In the genomic region with DNA sequence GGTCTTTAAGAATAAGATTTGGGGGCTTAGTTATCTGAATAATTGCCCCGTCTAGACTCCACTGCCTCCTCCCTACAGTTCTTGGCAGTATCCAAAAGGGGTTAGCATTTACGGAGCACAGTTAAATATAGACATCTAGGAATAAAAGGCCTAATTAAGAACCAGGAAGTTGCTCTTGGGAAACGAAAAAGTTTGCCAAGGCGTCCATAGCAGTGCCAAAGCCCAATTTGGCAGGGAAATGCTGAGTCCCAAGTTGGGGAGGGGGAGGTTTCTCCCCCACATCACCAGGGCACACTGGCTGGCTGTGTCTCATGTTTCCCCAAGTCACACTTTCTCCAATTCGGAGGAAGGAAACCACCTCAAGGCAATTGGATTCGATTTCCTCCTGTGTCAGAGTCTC, we compare ENCODE assay signal across 22 cellular contexts.
DNase-seq lines count a peak whose midpoint lies in the region; ATAC-seq, FAIRE-seq and TF ChIP-seq lines count a peak whose summit lies in the region.
"Had no signal": no experiment of that assay in that cellular context is flagged by ENCODE, and none has a peak within 500 bp of the region (broad histone marks: within the 10 kb centered on the region; RNA-seq: fewer than 3 reads in every experiment).

No MANE protein-coding gene starts in this region.

- no peaks in the 10 kb centered on the region for H3K79me1 ChIP-seq in H1 (ENCODE audit: low read depth, low read length)

- H3K9ac ChIP-seq in SK-N-SH (no peak overlapping the region), H1 (replicated peaks in 1 of 4; ENCODE audit: extremely low read depth in 1 of 4, low read depth in 3 of 4, low read length in 3 of 4) (no peak overlapping the region)
- H3K9ac ChIP-seq: parathyroid adenoma had no signal

- no peak for ATAC-seq in SK-N-SH treated with all-trans-retinoic acid at 6 μM for 48 hours
- ATAC-seq in HG02678 (IDR thresholded peaks at IDR 0.05; ENCODE audit: unreplicated experiment), result no peak
- ATAC-seq: activated CD4-positive, alpha-beta T cell treated with anti-CD3 and anti-CD28 coated beads for 36 hours; natural killer cell treated with Interleukin-12 subunit alpha and Interleukin-12 subunit beta and Interleukin-15 and Interleukin-18, amount 100 ng/mL, for 72 hours; sciatic nerve; stimulated activated naive CD8-positive, alpha-beta T cell treated with anti-CD3 and anti-CD28 coated beads, Interleukin-15, amount 100 ng/mL, for 72 hours; T-helper 17 cell had no signal

- TF ChIP-seq POLR2A in H1 (IDR thresholded peaks at IDR 0.05; ENCODE audit: control extremely low read depth in 1 of 2, low read depth in 2 of 2, low read length in 2 of 2), result no peak

- H4K91ac ChIP-seq in H1 (replicated peaks; ENCODE audit: insufficient read length, low read length), result no peak overlapping the region

- H2AK5ac ChIP-seq in H1 (ENCODE audit: low read depth, low read length), result no peak overlapping the region

- no peak for TF ChIP-seq RAD21 in SK-N-SH (IDR thresholded peaks at IDR 0.05; ENCODE audit: low read length)
- no peak for TF ChIP-seq RAD21 in H1 (IDR thresholded peaks at IDR 0.05 in 1 of 2, conservative IDR thresholded peaks at IDR 0.05 in 1 of 2; ENCODE audit: low read depth in 2 of 2, low read length in 2 of 2)

- no peak overlapping the region for H3K18ac ChIP-seq in H1 (ENCODE audit: extremely low read depth, low read length)

- no peak overlapping the region for H4K5ac ChIP-seq in H1 (ENCODE audit: insufficient read length, low read depth, low read length)

- no peak overlapping the region for H3K56ac ChIP-seq in H1 (replicated peaks; ENCODE audit: insufficient read length, low read depth, low read length)

- POLR2A ChIA-PET in SK-N-SH (lab: Yijun Ruan, JAX) (no interaction called here), H1 (lab: Charles Lee; ENCODE audit: partially characterized antibody) (no interaction called here)

- H3K9me3 ChIP-seq in SK-N-SH (no peaks in the 10 kb centered on the region), H1 (ENCODE audit: insufficient read depth in 2 of 2, low read depth in 1 of 2, low read length in 1 of 2) (no peaks in the 10 kb centered on the region)

- H4K8ac ChIP-seq in H1 (ENCODE audit: extremely low read depth, insufficient read depth, low read length), result no peak overlapping the region

- DNase-seq in SK-N-SH (no peak), H1 (ENCODE audit: low read depth in 1 of 2, low spot score in 2 of 2) (no peak), medulla oblongata (ENCODE audit: extremely low spot score) (peak; percentile 71), substantia nigra (lab: John Stamatoyannopoulos, UW) (peak in 30 of 49 donors; percentile 1 to 51 (median 12)), COLO829 (ENCODE audit: low spot score) (no peak), NCI-H2029 (lab: John Stamatoyannopoulos, UW) (no peak)
- DNase-seq: activated CD4-positive, alpha-beta T cell treated with anti-CD3 and anti-CD28 coated beads for 36 hours; activated effector memory CD4-positive, alpha-beta T cell treated with anti-CD3 and anti-CD28 coated beads, Interleukin-2, amount 50 U/mL, for 16 hours; CD4-positive, alpha-beta memory T cell; Kasumi-1; NCI-H187; NCI-H526; stimulated activated naive CD8-positive, alpha-beta T cell treated with anti-CD3 and anti-CD28 coated beads, Interleukin-15, amount 100 ng/mL, for 72 hours; T-helper 17 cell had no signal

- TF ChIP-seq EP300 in SK-N-SH (IDR thresholded peaks at IDR 0.05; ENCODE audit: borderline replicate concordance in 1 of 2, low read depth in 1 of 2, low read length in 1 of 2) (no peak), H1 (IDR thresholded peaks at IDR 0.05; ENCODE audit: borderline replicate concordance in 1 of 2, low read depth in 2 of 2, low read length in 2 of 2) (no peak)

- H2BK15ac ChIP-seq in H1 (ENCODE audit: low read length), result no peak overlapping the region

- H3K36me3 ChIP-seq in SK-N-SH (replicated peaks in 1 of 2; ENCODE audit: control insufficient read depth in 1 of 2, insufficient read depth in 2 of 2, low read length in 1 of 2), result no peaks in the 10 kb centered on the region
- no peaks in the 10 kb centered on the region for H3K36me3 ChIP-seq in H1 (ENCODE audit: control insufficient read depth in 2 of 4, insufficient read depth in 4 of 4, low read length in 3 of 4)
- H3K36me3 ChIP-seq: tibial nerve had no signal

- no peaks in the 10 kb centered on the region for H3K4me1 ChIP-seq in SK-N-SH (ENCODE audit: control insufficient read depth in 1 of 2, insufficient read depth in 2 of 2, low read depth in 1 of 2, low read length in 1 of 2)
- no peaks in the 10 kb centered on the region for H3K4me1 ChIP-seq in H1 (replicated peaks in 1 of 4; ENCODE audit: control insufficient read depth in 3 of 4, insufficient read depth in 4 of 4, low read length in 3 of 4)
- H3K4me1 ChIP-seq: parathyroid adenoma, tibial nerve had no signal

- 63% methylated on average over 6 of the region's 6 CpGs for WGBS in SK-N-SH (ENCODE audit: low lambda C conversion rate)
- 77% methylated on average over 6 of the region's 6 CpGs; no CpG with 5 or more reads in 1 of the 2 experiments for WGBS in H1 (ENCODE audit: extremely low coverage in 1 of 2, insufficient coverage in 1 of 2, insufficient read length in 1 of 2, insufficient replicate concordance in 2 of 2, low coverage in 1 of 2, low lambda C conversion rate in 2 of 2, missing lambda C conversion rate in 1 of 2), 2 experiments

- H4K20me1 ChIP-seq in SK-N-SH (ENCODE audit: insufficient read depth), result no peaks in the 10 kb centered on the region
- H4K20me1 ChIP-seq in H1 (replicated peaks in 1 of 2; ENCODE audit: control insufficient read depth in 1 of 2, insufficient read depth in 2 of 2, low read length in 2 of 2), result no peaks in the 10 kb centered on the region

- no peak overlapping the region for H2BK20ac ChIP-seq in H1 (ENCODE audit: low read length)

- TF ChIP-seq CTCF in SK-N-SH (IDR thresholded peaks at IDR 0.05) (no peak), H1 (IDR thresholded peaks at IDR 0.05; ENCODE audit: control extremely low read depth in 1 of 3, insufficient read depth in 1 of 3, low read depth in 1 of 3, low read length in 3 of 3) (no peak)

- H3K4me3 ChIP-seq in SK-N-SH (ENCODE audit: low read depth in 2 of 2, low read length in 1 of 2) (no peak overlapping the region), H1 (ENCODE audit: extremely low read depth in 1 of 4, insufficient read depth in 2 of 4, low read depth in 3 of 4, low read length in 4 of 4) (no peak overlapping the region)
- H3K4me3 ChIP-seq: coronary artery, tibial nerve had no signal

- H2AFZ ChIP-seq in SK-N-SH (ENCODE audit: low read depth) (0 out of 2 replicates have a peak overlapping the region, but pooled peaks have one; percentile 29), H1 (ENCODE audit: low read length) (peak overlapping the region; percentile 65; the same call in 1 of the 2 replicates)
- H2AFZ ChIP-seq: parathyroid adenoma had no signal

- CTCF ChIA-PET in SK-N-SH (lab: Yijun Ruan, JAX), result no interaction called here
- CTCF ChIA-PET in H1 (lab: Charles Lee; ENCODE audit: partially characterized antibody), result interaction anchor here (0.6 kb wide), 1 partner anchor 13 kb away, joined by 3 read pairs; no protein-coding TSS in a partner anchor

- H3K14ac ChIP-seq in H1 (ENCODE audit: insufficient read length), result no peak overlapping the region

- H3K9me2 ChIP-seq in SK-N-SH, result no peaks in the 10 kb centered on the region

- H3K27me3 ChIP-seq in SK-N-SH (ENCODE audit: insufficient read depth), result no peaks in the 10 kb centered on the region
- H3K27me3 ChIP-seq in H1 (replicated peaks in 1 of 4; ENCODE audit: control insufficient read depth in 3 of 4, extremely low read depth in 1 of 4, insufficient read depth in 3 of 4, low read length in 3 of 4), result no peaks in the 10 kb centered on the region
- H3K27me3 ChIP-seq: tibial nerve had no signal

- no peak overlapping the region for H2BK12ac ChIP-seq in H1 (ENCODE audit: low read depth, low read length)

- no peak overlapping the region for H3K4ac ChIP-seq in H1 (replicated peaks; ENCODE audit: insufficient read length, low read depth, low read length)

- no peaks in the 10 kb centered on the region for H3F3A ChIP-seq in SK-N-SH (replicated peaks; ENCODE audit: insufficient read depth)

- H3K23ac ChIP-seq in H1 (ENCODE audit: insufficient read length), result no peak overlapping the region

- FAIRE-seq in H1 (lab: Jason Lieb, UNC), result no peak

- no peak overlapping the region for H3K4me2 ChIP-seq in SK-N-SH
- no peak overlapping the region for H3K4me2 ChIP-seq in H1 (ENCODE audit: insufficient read depth in 1 of 2, low read depth in 2 of 2, low read length in 2 of 2)

- no peak overlapping the region for H2BK5ac ChIP-seq in H1 (ENCODE audit: low read depth, low read length)

- no peaks in the 10 kb centered on the region for H3K79me2 ChIP-seq in SK-N-SH (ENCODE audit: insufficient read depth)
- no peaks in the 10 kb centered on the region for H3K79me2 ChIP-seq in H1 (ENCODE audit: control insufficient read depth in 1 of 2, insufficient read depth in 2 of 2, low read length in 2 of 2)
- H3K79me2 ChIP-seq: parathyroid adenoma had no signal

- no peaks in the 10 kb centered on the region for H3K23me2 ChIP-seq in H1 (ENCODE audit: low read depth, low read length)

- no peak overlapping the region for H2BK120ac ChIP-seq in H1 (replicated peaks; ENCODE audit: low read depth, low read length)

- H3K27ac ChIP-seq in SK-N-SH (ENCODE audit: low read depth in 2 of 2, low read length in 1 of 2), result no peak overlapping the region
- H3K27ac ChIP-seq in H1 (ENCODE audit: low read depth, low read length), result no peak overlapping the region
- no peak overlapping the region for H3K27ac ChIP-seq in substantia nigra (ENCODE audit: low read depth, low read length, poor library complexity, severe bottlenecking)
- H3K27ac ChIP-seq: 22Rv1, coronary artery, parathyroid adenoma, tibial nerve had no signal

TF ChIP-seq in SK-N-SH, 30 proteins besides CTCF, POLR2A, EP300 and RAD21 (continues in another document):
- TF ChIP-seq GATA2 (CRISPR knock-in tag; IDR thresholded peaks at IDR 0.05) (no peak), NRF1 (IDR thresholded peaks at IDR 0.05; ENCODE audit: low read depth, low read length) (no peak), RXRA (IDR thresholded peaks at IDR 0.05; ENCODE audit: borderline replicate concordance, low read depth) (no peak), YY1 (IDR thresholded peaks at IDR 0.05; ENCODE audit: low read depth) (no peak)

TF ChIP-seq in H1, 55 proteins besides CTCF, POLR2A, EP300 and RAD21:
- TF ChIP-seq SIX5 (IDR thresholded peaks at IDR 0.05; ENCODE audit: low read depth, low read length) (no peak), SRF (IDR thresholded peaks at IDR 0.05; ENCODE audit: low read depth, low read length) (no peak), HDAC6 (IDR thresholded peaks at IDR 0.05; ENCODE audit: low read depth, low read length) (no peak), SP1 (IDR thresholded peaks at IDR 0.05; ENCODE audit: low read depth, low read length) (no peak), CBX8 (IDR thresholded peaks at IDR 0.05; ENCODE audit: borderline replicate concordance, low read depth, low read length) (no peak), YY1 (IDR thresholded peaks at IDR 0.05; ENCODE audit: low read depth, low read length) (no peak), CHD1 (IDR thresholded peaks at IDR 0.05; ENCODE audit: low read depth, low read length) (no peak)

Comparison
In these comparisons a context has a peak if more than half of its experiments do, and no peak if none do; other contexts are left out.
1. DNase-seq: peak in medulla oblongata (single experiment) and substantia nigra (30 of 49); none in SK-N-SH (single experiment), H1 (0 of 2), COLO829 (single experiment) and NCI-H2029 (single experiment).